17 cellular contexts compared by ENCODE assay signal in the genomic region with DNA sequence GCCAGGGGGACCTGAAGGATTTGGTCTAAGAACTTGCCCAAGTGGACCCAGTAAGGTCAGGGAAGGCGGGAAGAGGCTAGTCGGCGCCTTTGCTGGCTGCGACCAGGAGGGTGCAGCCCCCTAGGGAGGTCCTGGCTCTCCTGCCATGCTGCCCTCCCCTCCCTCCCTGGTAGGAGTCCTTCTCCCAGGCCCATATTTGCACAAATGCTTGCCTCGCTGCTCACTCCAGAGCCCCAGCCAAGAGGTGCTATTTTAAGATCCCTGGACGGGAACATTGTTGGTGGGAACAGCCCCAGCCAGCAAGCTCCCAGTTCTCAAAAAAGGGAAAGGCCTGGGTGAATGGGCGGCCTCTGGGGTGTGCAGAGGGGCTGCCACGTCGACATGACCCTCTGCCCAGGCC. TPM values are rescaled to one million over a fixed set of nuclear protein-coding genes. Genes with fewer than 3 reads are reported as not detected.
DNase-seq lines count a peak whose midpoint lies in the region; ATAC-seq and TF ChIP-seq lines count a peak whose summit lies in the region.
"Had no signal": no experiment of that assay in that cellular context is flagged by ENCODE, and none has a peak within 500 bp of the region (broad histone marks: within the 10 kb centered on the region; RNA-seq: fewer than 3 reads in every experiment).

No MANE protein-coding gene starts in this region.

- no peak overlapping the region for H3K4me2 ChIP-seq in GM23338
- H3K4me2 ChIP-seq in hepatocyte = no peak overlapping the region
- no peak overlapping the region for H3K4me2 ChIP-seq in Karpas-422 (ENCODE audit: low read depth, low read length, poor library complexity, severe bottlenecking)

- H3K4me3 Mint-ChIP-seq in GM23338 = no peak overlapping the region
- H3K4me3 Mint-ChIP-seq in stimulated activated effector memory CD8-positive, alpha-beta T cell treated with anti-CD3 and anti-CD28 coated beads, Interleukin-12 subunit alpha, Interleukin-12 subunit beta, amount 100 ng/mL, for 72 hours = no peak overlapping the region
- H3K4me3 Mint-ChIP-seq: neural crest cell; stimulated activated naive CD8-positive, alpha-beta T cell treated with anti-CD3 and anti-CD28 coated beads, Interleukin-15, Interleukin-2, amounts not matched to agents 100 ng/mL and 50 ng/mL, for 24 hours had no signal

- TF ChIP-seq CTCF in Peyer's patch (IDR thresholded peaks at IDR 0.05) (no peak), gastroesophageal sphincter (IDR thresholded peaks at IDR 0.05) (peak in 1 of 4 experiments; percentile 13), spleen (IDR thresholded peaks at IDR 0.05 in 8 of 11, conservative IDR thresholded peaks at IDR 0.05 in 3 of 11) (no peak), GM23338 (conservative IDR thresholded peaks at IDR 0.05; ENCODE audit: low read depth in 2 of 2) (no peak), hepatocyte (IDR thresholded peaks at IDR 0.05; ENCODE audit: poor library complexity) (no peak)

- H3K27me3 ChIP-seq in Peyer's patch (no peaks in the 10 kb centered on the region), gastroesophageal sphincter (no peaks in the 10 kb centered on the region), mucosa of rectum (ENCODE audit: control insufficient read depth in 2 of 2, insufficient read depth in 2 of 2, low read length in 2 of 2) (no peaks in the 10 kb centered on the region), spleen (replicated peaks in 1 of 7) (peaks cover 0 to 18% (median 0%) of the 10 kb centered on the region in 7 donors), GM23338 (ENCODE audit: insufficient read depth) (no peaks in the 10 kb centered on the region), hepatocyte (no peaks in the 10 kb centered on the region), Karpas-422 (ENCODE audit: low read length) (no peaks in the 10 kb centered on the region)

- WGBS in gastroesophageal sphincter (ENCODE audit: low coverage in 1 of 2), 2 donors = 7 to 18% methylated on average over 2 to 3 of the region's 9 CpGs
- WGBS in spleen, 5 donors = 76 to 85% (median 82%) methylated on average over 9 of the region's 9 CpGs
- 94% methylated on average over 9 of the region's 9 CpGs for WGBS in hepatocyte (ENCODE audit: low lambda C conversion rate, missing lambda C conversion rate)

- no peak overlapping the region for H3K27ac Mint-ChIP-seq in GM23338
- no peak overlapping the region for H3K27ac Mint-ChIP-seq in stimulated activated effector memory CD8-positive, alpha-beta T cell treated with anti-CD3 and anti-CD28 coated beads, Interleukin-12 subunit alpha, Interleukin-12 subunit beta, amount 100 ng/mL, for 72 hours
- H3K27ac Mint-ChIP-seq: activated naive CD4-positive, alpha-beta T cell treated with anti-CD3 and anti-CD28 coated beads, Interleukin-2, amount 50 U/mL, for 72 hours; stimulated activated naive CD8-positive, alpha-beta T cell treated with anti-CD3 and anti-CD28 coated beads, Interleukin-15, Interleukin-2, amounts not matched to agents 100 ng/mL and 50 ng/mL, for 24 hours had no signal

- no peaks in the 10 kb centered on the region for H3F3A ChIP-seq in GM23338 (replicated peaks; ENCODE audit: low read depth)

- H3K4me1 ChIP-seq in Peyer's patch = peaks cover 0 to 12% (median 0%) of the 10 kb centered on the region in 4 donors
- peaks cover under 1 to 100% (median 19%) of the 10 kb centered on the region in 3 donors for H3K4me1 ChIP-seq in gastroesophageal sphincter
- H3K4me1 ChIP-seq in mucosa of rectum (ENCODE audit: control insufficient read depth in 2 of 2, insufficient read depth in 2 of 2, low read length in 2 of 2) = peaks cover 2 to 3% of the 10 kb centered on the region in 2 donors
- peaks cover 0 to 34% (median 12%) of the 10 kb centered on the region in 6 donors for H3K4me1 ChIP-seq in spleen
- no peaks in the 10 kb centered on the region for H3K4me1 ChIP-seq in GM23338 (ENCODE audit: insufficient read depth)
- peaks cover 20% of the 10 kb centered on the region for H3K4me1 ChIP-seq in hepatocyte (ENCODE audit: insufficient read depth)
- H3K4me1 ChIP-seq in Karpas-422 (ENCODE audit: low read length) = no peaks in the 10 kb centered on the region

- H3K27me3 Mint-ChIP-seq in GM23338 (ENCODE audit: insufficient read depth, low read depth, poor library complexity) = peaks cover 7% of the 10 kb centered on the region
- H3K27me3 Mint-ChIP-seq: stimulated activated naive CD8-positive, alpha-beta T cell treated with anti-CD3 and anti-CD28 coated beads, Interleukin-15, Interleukin-2, amounts not matched to agents 100 ng/mL and 50 ng/mL, for 24 hours had no signal

- no peaks in the 10 kb centered on the region for H3K36me3 Mint-ChIP-seq in GM23338 (ENCODE audit: low read depth)
- no peaks in the 10 kb centered on the region for H3K36me3 Mint-ChIP-seq in stimulated activated effector memory CD8-positive, alpha-beta T cell treated with anti-CD3 and anti-CD28 coated beads, Interleukin-12 subunit alpha, Interleukin-12 subunit beta, amount 100 ng/mL, for 72 hours
- H3K36me3 Mint-ChIP-seq: activated naive CD4-positive, alpha-beta T cell treated with anti-CD3 and anti-CD28 coated beads, Interleukin-2, amount 50 U/mL, for 72 hours had no signal

- H3K4me3 ChIP-seq in Peyer's patch = no peak overlapping the region
- H3K4me3 ChIP-seq in gastroesophageal sphincter = peak overlapping the region in 1 of 2 donors; percentile 52
- H3K4me3 ChIP-seq in mucosa of rectum (ENCODE audit: low read length in 2 of 2) = no peak overlapping the region
- no peak overlapping the region for H3K4me3 ChIP-seq in spleen
- no peak overlapping the region for H3K4me3 ChIP-seq in GM23338
- no peak overlapping the region for H3K4me3 ChIP-seq in hepatocyte
- H3K4me3 ChIP-seq in Karpas-422 (ENCODE audit: low read length) = no peak overlapping the region

- H3K79me2 ChIP-seq in GM23338 (replicated peaks; ENCODE audit: insufficient read depth) (no peaks in the 10 kb centered on the region), hepatocyte (no peaks in the 10 kb centered on the region), Karpas-422 (ENCODE audit: low read length) (no peaks in the 10 kb centered on the region)

- H2AFZ ChIP-seq in GM23338 (no peak overlapping the region), hepatocyte (no peak overlapping the region), Karpas-422 (ENCODE audit: low read length) (no peak overlapping the region)

- H3K36me3 ChIP-seq in Peyer's patch (no peaks in the 10 kb centered on the region), gastroesophageal sphincter (no peaks in the 10 kb centered on the region), mucosa of rectum (ENCODE audit: control insufficient read depth in 2 of 2, insufficient read depth in 2 of 2, low read length in 2 of 2) (no peaks in the 10 kb centered on the region), spleen (no peaks in the 10 kb centered on the region), GM23338 (ENCODE audit: insufficient read depth) (no peaks in the 10 kb centered on the region), hepatocyte (replicated peaks; ENCODE audit: insufficient read depth, low read depth) (no peaks in the 10 kb centered on the region), Karpas-422 (ENCODE audit: insufficient read depth, low read length) (no peaks in the 10 kb centered on the region)

- peaks cover 13% of the 10 kb centered on the region for H3K4me1 Mint-ChIP-seq in GM23338
- H3K4me1 Mint-ChIP-seq in stimulated activated effector memory CD8-positive, alpha-beta T cell treated with anti-CD3 and anti-CD28 coated beads, Interleukin-12 subunit alpha, Interleukin-12 subunit beta, amount 100 ng/mL, for 72 hours = no peaks in the 10 kb centered on the region

- intact Hi-C loops in spleen (cut with DNase I; ENCODE audit: low total_unique reads) = loop anchor here (5.0 kb wide), 1 partner anchor 184 kb away; no protein-coding TSS in a partner anchor

- H3K27ac ChIP-seq in Peyer's patch (peak overlapping the region; percentile 36 to 80 (median 56)), gastroesophageal sphincter (peak overlapping the region; percentile 93 to 99 (median 95)), mucosa of rectum (ENCODE audit: low read depth in 2 of 2, low read length in 2 of 2) (peak overlapping the region; percentile 71 to 80), spleen (peak overlapping the region in 6 of 8 donors; percentile 33 to 56 (median 46)), GM23338 (ENCODE audit: low read depth) (no peak overlapping the region), hepatocyte (no peak overlapping the region), Karpas-422 (ENCODE audit: low read length) (no peak overlapping the region)

- TF ChIP-seq POLR2A in Peyer's patch (IDR thresholded peaks at IDR 0.05) (no peak), gastroesophageal sphincter (IDR thresholded peaks at IDR 0.05) (peak; percentile 24 to 31), spleen (IDR thresholded peaks at IDR 0.05) (no peak)

- peak; percentile 59 for ATAC-seq in gastroesophageal sphincter
- no peak for ATAC-seq in GM23338
- no peak for ATAC-seq in stimulated activated effector memory CD8-positive, alpha-beta T cell treated with anti-CD3 and anti-CD28 coated beads, Interleukin-12 subunit alpha, Interleukin-12 subunit beta, amount 100 ng/mL, for 72 hours
- ATAC-seq: activated naive CD4-positive, alpha-beta T cell treated with anti-CD3 and anti-CD28 coated beads, Interleukin-2, amount 50 U/mL, for 72 hours had no signal

- no peaks in the 10 kb centered on the region for H3K9me2 ChIP-seq in GM23338 (ENCODE audit: insufficient read depth)
- no peaks in the 10 kb centered on the region for H3K9me2 ChIP-seq in hepatocyte (replicated peaks; ENCODE audit: insufficient read depth)
- H3K9me2 ChIP-seq in Karpas-422 (replicated peaks; ENCODE audit: insufficient read depth, low read length) = no peaks in the 10 kb centered on the region

- no peaks in the 10 kb centered on the region for H3K9me3 ChIP-seq in Peyer's patch
- H3K9me3 ChIP-seq in gastroesophageal sphincter = no peaks in the 10 kb centered on the region
- H3K9me3 ChIP-seq in mucosa of rectum (ENCODE audit: control insufficient read depth in 2 of 2, low read length in 2 of 2) = no peaks in the 10 kb centered on the region
- no peaks in the 10 kb centered on the region for H3K9me3 ChIP-seq in spleen
- no peaks in the 10 kb centered on the region for H3K9me3 ChIP-seq in hepatocyte (ENCODE audit: low read depth)
- H3K9me3 ChIP-seq in Karpas-422 (ENCODE audit: low read length) = no peaks in the 10 kb centered on the region

- H3K9me3 Mint-ChIP-seq in GM23338 = no peaks in the 10 kb centered on the region
- H3K9me3 Mint-ChIP-seq in stimulated activated effector memory CD8-positive, alpha-beta T cell treated with anti-CD3 and anti-CD28 coated beads, Interleukin-12 subunit alpha, Interleukin-12 subunit beta, amount 100 ng/mL, for 72 hours = no peaks in the 10 kb centered on the region
- H3K9me3 Mint-ChIP-seq: neural crest cell; stimulated activated naive CD8-positive, alpha-beta T cell treated with anti-CD3 and anti-CD28 coated beads, Interleukin-15, Interleukin-2, amounts not matched to agents 100 ng/mL and 50 ng/mL, for 24 hours had no signal

- H4K20me1 ChIP-seq in GM23338 (replicated peaks; ENCODE audit: insufficient read depth) (no peaks in the 10 kb centered on the region), hepatocyte (ENCODE audit: insufficient read depth, poor library complexity, severe bottlenecking) (no peaks in the 10 kb centered on the region), Karpas-422 (ENCODE audit: insufficient read depth, low read depth, low read length) (no peaks in the 10 kb centered on the region)

- peak; percentile 36 for TF ChIP-seq EP300 in gastroesophageal sphincter (IDR thresholded peaks at IDR 0.05)

- H3K9ac ChIP-seq in mucosa of rectum (ENCODE audit: low read depth in 1 of 2, low read length in 2 of 2) (peak overlapping the region in 1 of 2 donors; percentile 41), Karpas-422 (ENCODE audit: low read length) (no peak overlapping the region)

- DNase-seq in Peyer's patch (no peak), spleen (no peak), GM23338 (ENCODE audit: low spot score) (no peak), hepatocyte (ENCODE audit: low spot score) (no peak), Karpas-422 (no peak)
- no peak for DNase-seq in stimulated activated effector memory CD8-positive, alpha-beta T cell treated with anti-CD3 and anti-CD28 coated beads, Interleukin-12 subunit alpha, Interleukin-12 subunit beta, amount 100 ng/mL, for 72 hours (ENCODE audit: low spot score in 2 of 2)
- DNase-seq: activated CD4-positive, alpha-beta T cell treated with anti-CD3 and anti-CD28 coated beads for 4 hours; activated T-cell treated with anti-CD3 and anti-CD28 coated beads for 4 hours; central memory CD4-positive, alpha-beta T cell; islet precursor cell; NCI-H1048; SIG-M5 had no signal

RNA-seq across cellular contexts. Expression of a gene that starts 4.3 kb away (rescaled TPM):
- not detected for total RNA-seq in Peyer's patch
- 1 to 10 TPM; 2.3 to 7.2 (median 4.0) TPM for total RNA-seq in gastroesophageal sphincter
- total RNA-seq in spleen = 1 to 10 TPM in 2 of 7 donors, under 1 TPM in 1, not detected in 4; 0.57 to 1.4 (median 1.1) TPM
- polyA plus RNA-seq in spleen = under 1 TPM; 0.30 to 0.62 (median 0.38) TPM
- not detected in 2 replicates for total RNA-seq in GM23338 (2014; rRNA removed; shearing (Covaris generic))
- polyA plus RNA-seq in GM23338 (2016; fragmentation: Nextera tagmentation; extraction: Ambion mirVana) = not detected in 2 replicates
- 0.60 TPM in 1 of 2 replicates, not detected in the other for total RNA-seq in hepatocyte
- polyA plus RNA-seq in hepatocyte = 0.27 TPM in 1 of 2 replicates, not detected in the other
- not detected in 2 replicates for total RNA-seq in Karpas-422 (2014; rRNA removed; shearing (Covaris generic); ENCODE audit: low replicate concordance)
- total RNA-seq: activated naive CD4-positive, alpha-beta T cell treated with anti-CD3 and anti-CD28 coated beads, Interleukin-2, amount 50 U/mL, for 72 hours; neural crest cell had no signal

RNA-seq across cellular contexts. Expression of a gene that starts 25.6 kb away (rescaled TPM):
- 10 to 100 TPM in 1 of 4 donors, 1 to 10 TPM in 3; 5.2 to 12.4 (median 6.3) TPM for total RNA-seq in Peyer's patch
- total RNA-seq in gastroesophageal sphincter = 1 to 10 TPM; 2.5 to 4.7 (median 3.8) TPM
- 10 to 100 TPM in 1 of 7 donors, 1 to 10 TPM in 6; 5.4 to 13.0 (median 7.8) TPM for total RNA-seq in spleen
- polyA plus RNA-seq in spleen = 10 to 100 TPM in 1 of 3 donors, 1 to 10 TPM in 2; 6.8 to 11.7 (median 8.1) TPM
- 10.6 and 14.7 TPM in 2 replicates for total RNA-seq in GM23338 (2014; rRNA removed; shearing (Covaris generic))
- 5.9 and 6.7 TPM in 2 replicates for polyA plus RNA-seq in GM23338 (2016; fragmentation: Nextera tagmentation; extraction: Ambion mirVana)
- 8.9 and 9.1 TPM in 2 replicates for total RNA-seq in hepatocyte
- 12.9 and 14.4 TPM in 2 replicates for polyA plus RNA-seq in hepatocyte
- 18.4 and 51.6 TPM in 2 replicates for total RNA-seq in Karpas-422 (2014; rRNA removed; shearing (Covaris generic); ENCODE audit: low replicate concordance)

RNA-seq across cellular contexts. Expression of a gene that starts 38.1 kb away (rescaled TPM):
- total RNA-seq in Peyer's patch = 10 to 100 TPM in 2 of 4 donors, 1 to 10 TPM in 2; 6.3 to 19.0 (median 10.9) TPM
- 10 to 100 TPM in 3 of 4 donors, 1 to 10 TPM in 1; 9.3 to 12.0 (median 11.1) TPM for total RNA-seq in gastroesophageal sphincter
- 10 to 100 TPM in 4 of 7 donors, 1 to 10 TPM in 3; 7.7 to 17.7 (median 11.2) TPM for total RNA-seq in spleen
- polyA plus RNA-seq in spleen = 1 to 10 TPM; 4.6 to 5.9 (median 5.3) TPM
- total RNA-seq in GM23338 (2014; rRNA removed; shearing (Covaris generic)) = 58.8 and 62.2 TPM in 2 replicates
- 15.5 and 20.2 TPM in 2 replicates for polyA plus RNA-seq in GM23338 (2016; fragmentation: Nextera tagmentation; extraction: Ambion mirVana)
- 18.7 and 19.6 TPM in 2 replicates for total RNA-seq in hepatocyte
- polyA plus RNA-seq in hepatocyte = 6.7 and 7.6 TPM in 2 replicates
- total RNA-seq in Karpas-422 (2014; rRNA removed; shearing (Covaris generic); ENCODE audit: low replicate concordance) = 16.3 and 22.0 TPM in 2 replicates

Comparison
In these comparisons a context has a peak if more than half of its experiments do, and no peak if none do; other contexts are left out.
1. H3K27ac ChIP-seq: peak in Peyer's patch (4 of 4), gastroesophageal sphincter (4 of 4), mucosa of rectum (2 of 2) and spleen (6 of 8); none in GM23338 (single experiment), hepatocyte (single experiment) and Karpas-422 (single experiment).
2. POLR2A ChIP-seq: peak in gastroesophageal sphincter (2 of 2); none in Peyer's patch (0 of 2) and spleen (0 of 3).